Comparison of ENCODE assay signal across 19 cellular contexts in the genomic region with DNA sequence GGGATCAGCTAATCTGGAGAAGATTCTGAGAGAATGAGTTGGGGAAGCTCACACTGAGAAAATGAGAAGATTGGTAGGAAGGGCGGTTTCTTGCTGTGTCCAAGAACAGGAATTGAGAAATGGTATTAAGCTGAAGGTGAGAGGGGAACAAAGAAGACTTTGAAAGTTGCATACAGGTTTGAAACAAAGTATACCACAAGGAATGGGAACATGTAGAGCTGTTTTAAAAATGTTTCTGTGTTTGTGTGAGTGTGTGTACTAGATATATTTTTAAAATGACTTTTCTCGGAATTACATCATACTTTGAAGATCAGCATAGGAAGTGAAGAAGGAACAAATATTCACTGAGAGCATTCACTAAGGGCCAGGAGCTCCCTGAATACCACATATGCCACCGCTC.
DNase-seq lines count a peak whose midpoint lies in the region; ATAC-seq and TF ChIP-seq lines count a peak whose summit lies in the region.
"Had no signal": no experiment of that assay in that cellular context is flagged by ENCODE, and none has a peak within 500 bp of the region (broad histone marks: within the 10 kb centered on the region; RNA-seq: fewer than 3 reads in every experiment).

No MANE protein-coding gene starts in this region.

- ATAC-seq in GM19351 (IDR thresholded peaks at IDR 0.05; ENCODE audit: unreplicated experiment) (peak; percentile 67), HG03025 (IDR thresholded peaks at IDR 0.05; ENCODE audit: low FRiP score, unreplicated experiment) (peak; percentile 73)
- ATAC-seq in stimulated activated effector memory CD8-positive, alpha-beta T cell treated with anti-CD3 and anti-CD28 coated beads, Interleukin-12 subunit alpha, Interleukin-12 subunit beta, amount 100 ng/mL, for 72 hours = no peak
- ATAC-seq: A549, GM23338, K562 had no signal

- no peak overlapping the region for H3K4me3 Mint-ChIP-seq in stimulated activated effector memory CD8-positive, alpha-beta T cell treated with anti-CD3 and anti-CD28 coated beads, Interleukin-12 subunit alpha, Interleukin-12 subunit beta, amount 100 ng/mL, for 72 hours
- H3K4me3 Mint-ChIP-seq: CD4-positive, alpha-beta T cell; GM23338 had no signal

- no peaks in the 10 kb centered on the region for H3K36me3 Mint-ChIP-seq in stimulated activated effector memory CD8-positive, alpha-beta T cell treated with anti-CD3 and anti-CD28 coated beads, Interleukin-12 subunit alpha, Interleukin-12 subunit beta, amount 100 ng/mL, for 72 hours

- H3K36me3 ChIP-seq in GM06990 (ENCODE audit: control insufficient read depth, insufficient read depth, low read length) = no peaks in the 10 kb centered on the region
- H3K36me3 ChIP-seq in OCI-LY3 (replicated peaks; ENCODE audit: low read depth, low read length) = peaks cover under 1% of the 10 kb centered on the region

- no peaks in the 10 kb centered on the region for H3K4me1 Mint-ChIP-seq in stimulated activated effector memory CD8-positive, alpha-beta T cell treated with anti-CD3 and anti-CD28 coated beads, Interleukin-12 subunit alpha, Interleukin-12 subunit beta, amount 100 ng/mL, for 72 hours

- H3K4me1 ChIP-seq in OCI-LY3 (ENCODE audit: low read length) = peaks cover 57% of the 10 kb centered on the region
- H3K4me1 ChIP-seq: A549 had no signal

- peak overlapping the region; percentile 63 for H3K4me2 ChIP-seq in OCI-LY3 (ENCODE audit: low read length)
- H3K4me2 ChIP-seq: A549, GM23338 had no signal

- H3K27ac Mint-ChIP-seq in stimulated activated effector memory CD8-positive, alpha-beta T cell treated with anti-CD3 and anti-CD28 coated beads, Interleukin-12 subunit alpha, Interleukin-12 subunit beta, amount 100 ng/mL, for 72 hours = no peak overlapping the region
- H3K27ac Mint-ChIP-seq: CD4-positive, alpha-beta T cell; GM23338 had no signal

- H3K9me3 Mint-ChIP-seq in stimulated activated effector memory CD8-positive, alpha-beta T cell treated with anti-CD3 and anti-CD28 coated beads, Interleukin-12 subunit alpha, Interleukin-12 subunit beta, amount 100 ng/mL, for 72 hours = no peaks in the 10 kb centered on the region
- H3K9me3 Mint-ChIP-seq: CD4-positive, alpha-beta T cell; GM23338 had no signal

- H3K27me3 ChIP-seq in GM06990 (replicated peaks; ENCODE audit: control insufficient read depth, insufficient read depth, low read length) = no peaks in the 10 kb centered on the region
- no peaks in the 10 kb centered on the region for H3K27me3 ChIP-seq in OCI-LY3 (ENCODE audit: low read depth, low read length)

- peak overlapping the region; percentile 33; the same call in 1 of the 2 replicates for H3K9ac ChIP-seq in OCI-LY3 (ENCODE audit: low read length)

- no peak overlapping the region for H2AFZ ChIP-seq in OCI-LY3 (ENCODE audit: low read depth, low read length)
- H2AFZ ChIP-seq: GM23338 had no signal

- H4K20me1 ChIP-seq in OCI-LY3 (ENCODE audit: insufficient read depth, low read length) = no peaks in the 10 kb centered on the region

- peak overlapping the region; percentile 76 for H3K27ac ChIP-seq in OCI-LY3 (ENCODE audit: low read length)
- H3K27ac ChIP-seq: 22Rv1, A549, C4-2B had no signal

- DNase-seq in GM06990 (ENCODE audit: extremely low read depth, insufficient read length) (peak; percentile 30), amniotic stem cell (lab: John Stamatoyannopoulos, UW) (no peak), KG1 (lab: John Stamatoyannopoulos, UW) (no peak)
- DNase-seq in stimulated activated effector memory CD8-positive, alpha-beta T cell treated with anti-CD3 and anti-CD28 coated beads, Interleukin-12 subunit alpha, Interleukin-12 subunit beta, amount 100 ng/mL, for 72 hours (ENCODE audit: low spot score in 2 of 2) = no peak
- DNase-seq: AML-193; Caco-2; CD4-positive, alpha-beta T cell; GDM1; HCEC 1CT; IMR-90; Karpas-422 had no signal

- no peak overlapping the region for H3K4me3 ChIP-seq in GM06990 (replicated peaks; ENCODE audit: low read depth, low read length)
- peak overlapping the region; percentile 9; the same call in 1 of the 2 replicates for H3K4me3 ChIP-seq in OCI-LY3 (ENCODE audit: low read length)
- H3K4me3 ChIP-seq: A549, GM23338, K562 had no signal

- H3K79me2 ChIP-seq in OCI-LY3 (ENCODE audit: low read length) = no peaks in the 10 kb centered on the region

- no peak for TF ChIP-seq CTCF in GM06990 (IDR thresholded peaks at IDR 0.05; ENCODE audit: insufficient read depth, low read length, poor library complexity, severe bottlenecking)
- TF ChIP-seq CTCF in OCI-LY3 (IDR thresholded peaks at IDR 0.05; ENCODE audit: low read depth, low read length) = no peak

- no peaks in the 10 kb centered on the region for H3K9me3 ChIP-seq in OCI-LY3 (ENCODE audit: insufficient read depth, low read length)
- H3K9me3 ChIP-seq: A549, Caco-2 had no signal
